ENCODE assay signal across 8 cellular contexts in the genomic region with DNA sequence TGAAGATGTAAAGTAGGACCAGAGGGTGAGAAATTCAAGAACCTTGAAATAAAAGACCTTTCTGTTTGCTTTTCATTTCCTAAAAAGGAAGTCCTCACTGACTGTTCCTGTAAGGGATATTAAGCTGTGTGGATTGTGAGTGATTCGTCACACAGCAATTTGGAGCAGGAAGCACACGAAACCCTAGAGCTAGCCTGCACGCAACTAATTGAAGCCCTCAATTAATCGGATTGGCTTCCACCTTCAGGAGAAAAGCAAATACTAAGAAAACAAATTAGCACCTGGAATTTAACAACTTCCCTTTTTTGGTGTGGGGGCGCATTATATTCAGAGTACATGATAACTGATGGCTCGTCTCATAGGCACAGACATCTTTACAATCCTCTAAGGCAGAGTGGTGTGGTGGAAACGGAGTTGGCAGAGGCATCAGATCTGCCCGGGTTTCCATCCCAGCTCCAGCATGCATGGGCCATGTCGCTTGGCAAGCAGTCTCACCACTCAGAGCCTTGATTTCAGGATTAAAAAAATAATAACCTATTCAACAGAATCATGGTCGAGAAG.
A peak's percentile ranks its signal among the peaks of the same experiment; 100 is the strongest.
DNase-seq lines count a peak whose midpoint lies in the region; ATAC-seq, FAIRE-seq and TF ChIP-seq lines count a peak whose summit lies in the region.

No MANE protein-coding gene starts in this region.

- no peak overlapping the region for H3K4me3 ChIP-seq in AG10803 (ENCODE audit: low read length)
- no peak overlapping the region for H3K4me3 ChIP-seq in sigmoid colon

- WGBS in sigmoid colon, 2 donors = 41 to 43% methylated on average over 10 of the region's 10 CpGs

- intact Hi-C loops in activated T-helper 1 cell treated with anti-CD3 and anti-CD28 coated beads, Interleukin-12 subunit alpha, Interleukin-12 subunit beta, Interleukin-2, Interleukin-4 antibody, amounts not matched to agents 30 ng/mL and 10 ng/mL and 1 ng/mL, durations not matched to agents 14 hours and 24 hours and 36 hours (cut with micrococcal nuclease) = loop anchor here (1.0 kb wide), 3 partner anchors 133 to 193 kb away; no protein-coding TSS in a partner anchor
- intact Hi-C loops in sigmoid colon (cut with DNase I) = loop anchor here (10.0 kb wide), 1 partner anchor 677 kb away; no protein-coding TSS in a partner anchor

- peaks cover 37% of the 10 kb centered on the region for H3K4me1 Mint-ChIP-seq in activated T-helper 1 cell treated with anti-CD3 and anti-CD28 coated beads, Interleukin-12 subunit alpha, Interleukin-12 subunit beta, Interleukin-2, Interleukin-4 antibody, amounts not matched to agents 30 ng/mL and 10 ng/mL and 1 ng/mL, durations not matched to agents 14 hours and 24 hours and 36 hours (ENCODE audit: low read depth)

- peak overlapping the region; percentile 55 for H3K27ac Mint-ChIP-seq in activated T-helper 1 cell treated with anti-CD3 and anti-CD28 coated beads, Interleukin-12 subunit alpha, Interleukin-12 subunit beta, Interleukin-2, Interleukin-4 antibody, amounts not matched to agents 30 ng/mL and 10 ng/mL and 1 ng/mL, durations not matched to agents 14 hours and 24 hours and 36 hours

- peaks cover 0 to 10% (median 5%) of the 10 kb centered on the region in 4 donors for H3K4me1 ChIP-seq in sigmoid colon

- H3K27me3 Mint-ChIP-seq in activated T-helper 1 cell treated with anti-CD3 and anti-CD28 coated beads, Interleukin-12 subunit alpha, Interleukin-12 subunit beta, Interleukin-2, Interleukin-4 antibody, amounts not matched to agents 30 ng/mL and 10 ng/mL and 1 ng/mL, durations not matched to agents 14 hours and 24 hours and 36 hours (ENCODE audit: insufficient read depth) = peaks cover 8% of the 10 kb centered on the region

- H3K9me3 ChIP-seq in sigmoid colon = no peaks in the 10 kb centered on the region

- no peak for ATAC-seq in GM21717 (IDR thresholded peaks at IDR 0.05; ENCODE audit: unreplicated experiment)

- TF ChIP-seq EP300 in sigmoid colon (IDR thresholded peaks at IDR 0.05) = no peak

- TF ChIP-seq CTCF in AG10803 (conservative IDR thresholded peaks at IDR 0.05; ENCODE audit: low read length) (no peak), sigmoid colon (IDR thresholded peaks at IDR 0.05) (no peak)

- no peak overlapping the region for H3K4me3 Mint-ChIP-seq in activated T-helper 1 cell treated with anti-CD3 and anti-CD28 coated beads, Interleukin-12 subunit alpha, Interleukin-12 subunit beta, Interleukin-2, Interleukin-4 antibody, amounts not matched to agents 30 ng/mL and 10 ng/mL and 1 ng/mL, durations not matched to agents 14 hours and 24 hours and 36 hours

- no peaks in the 10 kb centered on the region for H3K27me3 ChIP-seq in sigmoid colon

- no peak for TF ChIP-seq POLR2A in sigmoid colon (IDR thresholded peaks at IDR 0.05)

- H3K36me3 ChIP-seq in sigmoid colon = no peaks in the 10 kb centered on the region

- no peaks in the 10 kb centered on the region for H3K9me3 Mint-ChIP-seq in activated T-helper 1 cell treated with anti-CD3 and anti-CD28 coated beads, Interleukin-12 subunit alpha, Interleukin-12 subunit beta, Interleukin-2, Interleukin-4 antibody, amounts not matched to agents 30 ng/mL and 10 ng/mL and 1 ng/mL, durations not matched to agents 14 hours and 24 hours and 36 hours

- no peak overlapping the region for H3K27ac ChIP-seq in sigmoid colon

- peaks cover 1% of the 10 kb centered on the region for H3K36me3 Mint-ChIP-seq in activated T-helper 1 cell treated with anti-CD3 and anti-CD28 coated beads, Interleukin-12 subunit alpha, Interleukin-12 subunit beta, Interleukin-2, Interleukin-4 antibody, amounts not matched to agents 30 ng/mL and 10 ng/mL and 1 ng/mL, durations not matched to agents 14 hours and 24 hours and 36 hours (ENCODE audit: low read depth)

- DNase-seq in AG10803 (ENCODE audit: low read depth) (peak; percentile 91), HTR-8/SVneo (ENCODE audit: insufficient read length, low spot score) (peak; percentile 31), kidney tubule cell (ENCODE audit: low spot score) (peak; percentile 91), NCI-H345 treated with DMSO at 0.1 percent for 48 hours (lab: John Stamatoyannopoulos, UW; ENCODE audit: unreplicated experiment) (no peak), activated T-cell treated with anti-CD3 and anti-CD28 coated beads for 4 hours (no peak), sigmoid colon (no peak)
- DNase-seq in activated T-helper 1 cell treated with anti-CD3 and anti-CD28 coated beads, Interleukin-12 subunit alpha, Interleukin-12 subunit beta, Interleukin-2, Interleukin-4 antibody, amounts not matched to agents 30 ng/mL and 10 ng/mL and 1 ng/mL, durations not matched to agents 14 hours and 24 hours and 36 hours (ENCODE audit: low spot score) = no peak

- no peak for FAIRE-seq in HTR-8/SVneo (lab: Jason Lieb, UNC)

Comparison
In these comparisons a context has a peak if more than half of its experiments do, and no peak if none do; other contexts are left out.
1. DNase-seq: peak in AG10803 (single experiment), HTR-8/SVneo (single experiment) and kidney tubule cell (single experiment); none in activated T-helper 1 cell treated with anti-CD3 and anti-CD28 coated beads, Interleukin-12 subunit alpha, Interleukin-12 subunit beta, Interleukin-2, Interleukin-4 antibody, amounts not matched to agents 30 ng/mL and 10 ng/mL and 1 ng/mL, durations not matched to agents 14 hours and 24 hours and 36 hours (single experiment), NCI-H345 treated with DMSO at 0.1 percent for 48 hours (single experiment), activated T-cell treated with anti-CD3 and anti-CD28 coated beads for 4 hours (single experiment) and sigmoid colon (single experiment).